In the genomic region with DNA sequence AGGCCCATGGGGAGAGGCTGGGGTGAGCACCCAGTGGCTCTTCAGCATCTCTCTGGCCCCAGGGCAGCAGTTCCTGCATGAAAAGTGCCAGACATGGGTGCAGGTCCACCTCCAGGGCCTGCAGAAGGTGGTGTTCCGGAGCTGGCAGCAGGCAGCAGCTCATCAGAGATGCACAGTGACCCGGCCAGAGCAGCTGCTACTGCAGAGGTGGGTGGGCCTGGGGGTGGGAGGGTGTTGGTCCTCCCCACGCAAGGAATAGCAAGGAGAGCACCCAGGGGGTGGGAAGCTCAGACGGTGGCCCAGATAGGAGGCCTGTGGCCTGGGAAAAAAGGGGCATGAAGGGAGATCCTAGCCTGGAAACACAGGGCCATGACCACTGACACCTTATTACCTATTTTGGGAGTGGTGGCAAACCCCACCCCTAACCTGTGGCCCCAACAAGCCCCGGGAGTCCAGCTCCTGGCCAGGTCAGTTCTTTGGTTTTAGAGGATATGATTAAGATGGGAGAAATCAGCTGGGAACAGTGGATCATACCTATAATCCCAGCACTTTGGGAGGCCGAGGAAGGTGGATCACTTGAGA, we compare ENCODE assay signal across 2 cellular contexts.
TF ChIP-seq lines count a peak whose summit lies in the region.

No MANE protein-coding gene starts in this region.

TF ChIP-seq in HEK293, 187 proteins besides CTCF, POLR2A, EP300 and RAD21 (continued from another document):
- no peak for TF ChIP-seq SCRT2 (tag by site-specific recombination; IDR thresholded peaks at IDR 0.05)
- peak; percentile 32 for TF ChIP-seq ZFHX2 (tag by site-specific recombination; conservative IDR thresholded peaks at IDR 0.05)
- TF ChIP-seq ZNF580 (tag by site-specific recombination; IDR thresholded peaks at IDR 0.05): no peak
- 0 out of 2 replicates have a peak, but pooled peaks have one; percentile 22 for TF ChIP-seq ZIC2 (tag by site-specific recombination; IDR thresholded peaks at IDR 0.05)

TF ChIP-seq in SK-N-SH treated with all-trans-retinoic acid at 6 μM for 48 hours, 23 proteins besides CTCF, POLR2A, EP300 and RAD21 (continued from another document):
- TF ChIP-seq, protein P1, sequence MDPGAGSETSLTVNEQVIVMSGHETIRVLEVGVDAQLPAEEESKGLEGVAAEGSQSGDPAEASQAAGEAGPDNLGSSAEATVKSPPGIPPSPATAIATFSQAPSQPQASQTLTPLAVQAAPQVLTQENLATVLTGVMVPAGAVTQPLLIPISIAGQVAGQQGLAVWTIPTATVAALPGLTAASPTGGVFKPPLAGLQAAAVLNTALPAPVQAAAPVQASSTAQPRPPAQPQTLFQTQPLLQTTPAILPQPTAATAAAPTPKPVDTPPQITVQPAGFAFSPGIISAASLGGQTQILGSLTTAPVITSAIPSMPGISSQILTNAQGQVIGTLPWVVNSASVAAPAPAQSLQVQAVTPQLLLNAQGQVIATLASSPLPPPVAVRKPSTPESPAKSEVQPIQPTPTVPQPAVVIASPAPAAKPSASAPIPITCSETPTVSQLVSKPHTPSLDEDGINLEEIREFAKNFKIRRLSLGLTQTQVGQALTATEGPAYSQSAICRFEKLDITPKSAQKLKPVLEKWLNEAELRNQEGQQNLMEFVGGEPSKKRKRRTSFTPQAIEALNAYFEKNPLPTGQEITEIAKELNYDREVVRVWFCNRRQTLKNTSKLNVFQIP (CRISPR knock-in tag; IDR thresholded peaks at IDR 0.05; ENCODE audit: borderline replicate concordance, low read depth): no peak
- no peak for TF ChIP-seq PPARA (CRISPR knock-in tag; IDR thresholded peaks at IDR 0.05; ENCODE audit: borderline replicate concordance)
- no peak for TF ChIP-seq ZNF70 (CRISPR knock-in tag; IDR thresholded peaks at IDR 0.05)
- TF ChIP-seq ARNTL (CRISPR knock-in tag; IDR thresholded peaks at IDR 0.05; ENCODE audit: borderline replicate concordance, low read depth): no peak
- TF ChIP-seq ZFP3 (CRISPR knock-in tag; IDR thresholded peaks at IDR 0.05): no peak
- no peak for TF ChIP-seq ZNF565 (CRISPR knock-in tag; conservative IDR thresholded peaks at IDR 0.05; ENCODE audit: low read depth)
- no peak for TF ChIP-seq PATZ1 (CRISPR knock-in tag; IDR thresholded peaks at IDR 0.05; ENCODE audit: borderline replicate concordance)
- TF ChIP-seq RARB (CRISPR knock-in tag; IDR thresholded peaks at IDR 0.05): no peak
- TF ChIP-seq, protein P2, sequence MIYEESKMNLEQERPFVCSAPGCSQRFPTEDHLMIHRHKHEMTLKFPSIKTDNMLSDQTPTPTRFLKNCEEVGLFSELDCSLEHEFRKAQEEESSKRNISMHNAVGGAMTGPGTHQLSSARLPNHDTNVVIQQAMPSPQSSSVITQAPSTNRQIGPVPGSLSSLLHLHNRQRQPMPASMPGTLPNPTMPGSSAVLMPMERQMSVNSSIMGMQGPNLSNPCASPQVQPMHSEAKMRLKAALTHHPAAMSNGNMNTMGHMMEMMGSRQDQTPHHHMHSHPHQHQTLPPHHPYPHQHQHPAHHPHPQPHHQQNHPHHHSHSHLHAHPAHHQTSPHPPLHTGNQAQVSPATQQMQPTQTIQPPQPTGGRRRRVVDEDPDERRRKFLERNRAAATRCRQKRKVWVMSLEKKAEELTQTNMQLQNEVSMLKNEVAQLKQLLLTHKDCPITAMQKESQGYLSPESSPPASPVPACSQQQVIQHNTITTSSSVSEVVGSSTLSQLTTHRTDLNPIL (CRISPR knock-in tag; IDR thresholded peaks at IDR 0.05; ENCODE audit: low read depth): no peak
- no peak for TF ChIP-seq OSR1 (CRISPR knock-in tag; IDR thresholded peaks at IDR 0.05)
